15 cellular contexts compared by ENCODE assay signal in the genomic region with DNA sequence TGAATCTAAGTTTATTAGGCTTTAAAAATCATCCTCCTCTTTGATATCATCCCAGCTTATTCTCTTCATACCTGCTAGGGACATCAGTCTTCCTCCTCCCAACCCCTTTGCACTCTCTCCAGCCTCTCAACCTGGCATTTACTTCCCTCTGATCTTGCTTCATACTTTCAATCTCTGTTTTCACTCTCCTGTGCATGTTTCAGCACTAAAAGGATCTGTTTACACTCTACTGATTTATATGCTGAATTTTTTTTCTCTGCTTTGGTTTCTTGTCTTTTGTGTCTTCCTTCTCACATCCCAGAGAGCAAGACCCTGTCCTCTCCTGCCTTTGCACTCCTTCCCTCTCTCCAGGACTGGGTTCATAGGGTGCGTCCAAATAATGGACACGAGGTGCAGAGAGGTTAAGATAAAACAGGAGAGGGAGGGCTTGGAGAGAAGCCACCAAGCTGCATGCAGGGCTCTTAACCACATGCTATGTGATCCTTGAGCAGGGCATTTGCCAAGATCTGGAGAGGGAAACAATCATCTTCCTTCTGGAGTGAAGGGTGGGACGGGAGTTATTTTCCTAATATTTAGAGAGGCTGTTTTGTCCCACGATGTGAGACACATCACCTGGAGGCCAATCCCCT. TPM values are rescaled to one million over a fixed set of nuclear protein-coding genes. Genes with fewer than 3 reads are reported as not detected.
DNase-seq lines count a peak whose midpoint lies in the region; ATAC-seq and TF ChIP-seq lines count a peak whose summit lies in the region.
"Had no signal": no experiment of that assay in that cellular context is flagged by ENCODE, and none has a peak within 500 bp of the region (broad histone marks: within the 10 kb centered on the region; RNA-seq: fewer than 3 reads in every experiment).

No MANE protein-coding gene starts in this region.

- no peak overlapping the region for H3K4me3 ChIP-seq in neural progenitor cell
- H3K4me3 ChIP-seq: coronary artery, psoas muscle had no signal

- no peaks in the 10 kb centered on the region for H4K20me1 ChIP-seq in neural progenitor cell (ENCODE audit: low read depth)

- H3K9me3 ChIP-seq in neural progenitor cell (ENCODE audit: low read depth) = no peaks in the 10 kb centered on the region
- H3K9me3 ChIP-seq: psoas muscle had no signal

- no peaks in the 10 kb centered on the region for H3K9me3 Mint-ChIP-seq in neural progenitor cell
- no peaks in the 10 kb centered on the region for H3K9me3 Mint-ChIP-seq in activated T-cell treated with anti-CD3 and anti-CD28 coated beads, Interleukin-2, amount 50 U/mL, for 72 hours
- H3K9me3 Mint-ChIP-seq: activated CD4-positive, alpha-beta T cell treated with anti-CD3 and anti-CD28 coated beads, Interleukin-2, amount 10 ng/mL, durations not matched to agents 24 days and 14 days; stimulated activated naive CD8-positive, alpha-beta T cell treated with anti-CD3 and anti-CD28 coated beads, Interleukin-15, amount 100 ng/mL, for 72 hours had no signal

- peaks cover 93% of the 10 kb centered on the region for H3K27me3 ChIP-seq in neural progenitor cell

- no peak overlapping the region for H2AFZ ChIP-seq in neural progenitor cell (replicated peaks)

- TF ChIP-seq CTCF in neural progenitor cell (IDR thresholded peaks at IDR 0.05) (no peak), GM10266 (IDR thresholded peaks at IDR 0.05; ENCODE audit: control insufficient read depth, insufficient read depth, low read depth, missing control alignments) (no peak)

- no peaks in the 10 kb centered on the region for H3K79me2 ChIP-seq in neural progenitor cell (ENCODE audit: low read depth)

- H3K4me3 Mint-ChIP-seq in neural progenitor cell = no peak overlapping the region
- no peak overlapping the region for H3K4me3 Mint-ChIP-seq in activated T-cell treated with anti-CD3 and anti-CD28 coated beads, Interleukin-2, amount 50 U/mL, for 72 hours
- H3K4me3 Mint-ChIP-seq: activated CD4-positive, alpha-beta T cell treated with anti-CD3 and anti-CD28 coated beads, Interleukin-2, amount 10 ng/mL, durations not matched to agents 24 days and 14 days; stimulated activated naive CD8-positive, alpha-beta T cell treated with anti-CD3 and anti-CD28 coated beads, Interleukin-15, amount 100 ng/mL, for 72 hours had no signal

- H3K27ac ChIP-seq in neural progenitor cell = no peak overlapping the region
- H3K27ac ChIP-seq: coronary artery, psoas muscle had no signal

- H3K27me3 Mint-ChIP-seq in neural progenitor cell (ENCODE audit: insufficient read depth, low read depth) = peaks cover 13% of the 10 kb centered on the region
- peaks cover 31% of the 10 kb centered on the region for H3K27me3 Mint-ChIP-seq in activated T-cell treated with anti-CD3 and anti-CD28 coated beads, Interleukin-2, amount 50 U/mL, for 72 hours (ENCODE audit: low read depth)

- DNase-seq in EH (ENCODE audit: low read depth) (peak; percentile 48), NCI-H2029 (lab: John Stamatoyannopoulos, UW) (peak; percentile 44), cerebellum (ENCODE audit: low spot score) (peak; percentile 56), neural progenitor cell (ENCODE audit: low spot score) (no peak), GM10266 (ENCODE audit: extremely low spot score) (no peak), HuH-7 (ENCODE audit: low spot score) (no peak)
- DNase-seq in activated T-cell treated with anti-CD3 and anti-CD28 coated beads, Interleukin-2, amount 50 U/mL, for 72 hours = no peak
- DNase-seq: activated CD4-positive, alpha-beta T cell treated with anti-CD3 and anti-CD28 coated beads, Interleukin-2, amount 10 ng/mL, durations not matched to agents 24 days and 14 days; activated gamma-delta T cell; NCI-H748 treated with DMSO at 0.1 percent for 48 hours; psoas muscle; stimulated activated CD4-positive, alpha-beta T cell treated with anti-CD3 and anti-CD28 coated beads, Interleukin-4, amount 100 ng/mL, for 24 hours; stimulated activated naive CD8-positive, alpha-beta T cell treated with anti-CD3 and anti-CD28 coated beads, Interleukin-15, amount 100 ng/mL, for 72 hours had no signal

- H3K4me2 ChIP-seq in neural progenitor cell = peak overlapping the region; percentile 23

- H3K27ac Mint-ChIP-seq in neural progenitor cell = no peak overlapping the region
- H3K27ac Mint-ChIP-seq in activated T-cell treated with anti-CD3 and anti-CD28 coated beads, Interleukin-2, amount 50 U/mL, for 72 hours = no peak overlapping the region
- H3K27ac Mint-ChIP-seq: activated CD4-positive, alpha-beta T cell treated with anti-CD3 and anti-CD28 coated beads, Interleukin-2, amount 10 ng/mL, durations not matched to agents 24 days and 14 days; stimulated activated naive CD8-positive, alpha-beta T cell treated with anti-CD3 and anti-CD28 coated beads, Interleukin-15, amount 100 ng/mL, for 72 hours had no signal

- H3K36me3 ChIP-seq in neural progenitor cell = no peaks in the 10 kb centered on the region

- peaks cover 36% of the 10 kb centered on the region for H3K4me1 Mint-ChIP-seq in neural progenitor cell
- peaks cover 20% of the 10 kb centered on the region for H3K4me1 Mint-ChIP-seq in activated T-cell treated with anti-CD3 and anti-CD28 coated beads, Interleukin-2, amount 50 U/mL, for 72 hours (ENCODE audit: low read depth)

- no peak for ATAC-seq in activated T-cell treated with anti-CD3 and anti-CD28 coated beads, Interleukin-2, amount 50 U/mL, for 72 hours (replicated peaks in 1 of 2)
- no peak for ATAC-seq in GM21526 (IDR thresholded peaks at IDR 0.05; ENCODE audit: low FRiP score, unreplicated experiment)
- ATAC-seq: psoas muscle; stimulated activated naive CD8-positive, alpha-beta T cell treated with anti-CD3 and anti-CD28 coated beads, Interleukin-15, amount 100 ng/mL, for 72 hours had no signal

- no peaks in the 10 kb centered on the region for H3K36me3 Mint-ChIP-seq in neural progenitor cell
- H3K36me3 Mint-ChIP-seq in activated T-cell treated with anti-CD3 and anti-CD28 coated beads, Interleukin-2, amount 50 U/mL, for 72 hours (ENCODE audit: insufficient read depth in 2 of 2) = no peaks in the 10 kb centered on the region

- H3K9ac ChIP-seq in neural progenitor cell = no peak overlapping the region

- H3K4me1 ChIP-seq in neural progenitor cell = peaks cover 69% of the 10 kb centered on the region

- peaks cover 29% of the 10 kb centered on the region for H3F3A ChIP-seq in neural progenitor cell (ENCODE audit: low read depth)

RNA-seq across cellular contexts. Expression of a gene that starts 3.0 kb away (rescaled TPM):
- total RNA-seq in cerebellum (not detected), neural progenitor cell (ENCODE audit: low replicate concordance) (not detected in 2 replicates)
- not detected for total RNA-seq in activated T-cell treated with anti-CD3 and anti-CD28 coated beads, Interleukin-2, amount 50 U/mL, for 72 hours
- total RNA-seq: activated CD4-positive, alpha-beta T cell treated with anti-CD3 and anti-CD28 coated beads, Interleukin-2, amount 10 ng/mL, durations not matched to agents 24 days and 14 days; psoas muscle had no signal

RNA-seq across cellular contexts. Expression of a gene that starts 27.5 kb away (rescaled TPM):
- total RNA-seq in cerebellum = 63.3 TPM
- 25.3 and 46.0 TPM in 2 replicates for total RNA-seq in neural progenitor cell (ENCODE audit: low replicate concordance)
- total RNA-seq in activated T-cell treated with anti-CD3 and anti-CD28 coated beads, Interleukin-2, amount 50 U/mL, for 72 hours = 10 to 100 TPM; 60.1 to 71.3 TPM

Comparison
In these comparisons a context has a peak if more than half of its experiments do, and no peak if none do; other contexts are left out.
1. DNase-seq: peak in EH (single experiment), NCI-H2029 (single experiment) and cerebellum (single experiment); none in neural progenitor cell (single experiment), GM10266 (single experiment), activated T-cell treated with anti-CD3 and anti-CD28 coated beads, Interleukin-2, amount 50 U/mL, for 72 hours (0 of 2) and HuH-7 (single experiment).